ENCODE assay signal across 8 cellular contexts in genomic region chr1:15848929-15849774, GRCh38. TPM values are rescaled to one million over a fixed set of nuclear protein-coding genes. Genes with fewer than 3 reads are reported as not detected.
DNase-seq lines count a peak whose midpoint lies in the region; ATAC-seq and TF ChIP-seq lines count a peak whose summit lies in the region.

No MANE protein-coding gene starts in this region.

- ATAC-seq in GM18867 (IDR thresholded peaks at IDR 0.05; ENCODE audit: unreplicated experiment) (no peak), HG03139 (IDR thresholded peaks at IDR 0.05; ENCODE audit: unreplicated experiment) (no peak)

- peak; percentile 45 for DNase-seq in GM10266 (ENCODE audit: extremely low spot score)
- DNase-seq in NCI-H187 (lab: John Stamatoyannopoulos, UW): peak; percentile 49 to 73
- peak; percentile 30 to 78 (median 55) for DNase-seq in T-helper 2 cell
- DNase-seq in astrocyte of the hippocampus (ENCODE audit: low read depth, low spot score): peak; percentile 93
- peak; percentile 30 to 93 (median 80) for DNase-seq in hypothalamus (lab: John Stamatoyannopoulos, UW)
- DNase-seq in renal cortical epithelial cell (ENCODE audit: low read depth): peak; percentile 82

- no peak for TF ChIP-seq CTCF in GM10266 (IDR thresholded peaks at IDR 0.05; ENCODE audit: control insufficient read depth, insufficient read depth, low read depth, missing control alignments)

RNA-seq across cellular contexts. Expression of gene SPEN, which starts 1.6 kb away (rescaled TPM):
- 18.6 and 45.6 TPM in 2 replicates for total RNA-seq in renal cortical epithelial cell

RNA-seq across cellular contexts. Expression of gene UQCRHL, which starts 41.7 kb away (rescaled TPM):
- total RNA-seq in renal cortical epithelial cell: 1.5 and 2.8 TPM in 2 replicates
